1 cellular context compared by ENCODE assay signal in the genomic region with DNA sequence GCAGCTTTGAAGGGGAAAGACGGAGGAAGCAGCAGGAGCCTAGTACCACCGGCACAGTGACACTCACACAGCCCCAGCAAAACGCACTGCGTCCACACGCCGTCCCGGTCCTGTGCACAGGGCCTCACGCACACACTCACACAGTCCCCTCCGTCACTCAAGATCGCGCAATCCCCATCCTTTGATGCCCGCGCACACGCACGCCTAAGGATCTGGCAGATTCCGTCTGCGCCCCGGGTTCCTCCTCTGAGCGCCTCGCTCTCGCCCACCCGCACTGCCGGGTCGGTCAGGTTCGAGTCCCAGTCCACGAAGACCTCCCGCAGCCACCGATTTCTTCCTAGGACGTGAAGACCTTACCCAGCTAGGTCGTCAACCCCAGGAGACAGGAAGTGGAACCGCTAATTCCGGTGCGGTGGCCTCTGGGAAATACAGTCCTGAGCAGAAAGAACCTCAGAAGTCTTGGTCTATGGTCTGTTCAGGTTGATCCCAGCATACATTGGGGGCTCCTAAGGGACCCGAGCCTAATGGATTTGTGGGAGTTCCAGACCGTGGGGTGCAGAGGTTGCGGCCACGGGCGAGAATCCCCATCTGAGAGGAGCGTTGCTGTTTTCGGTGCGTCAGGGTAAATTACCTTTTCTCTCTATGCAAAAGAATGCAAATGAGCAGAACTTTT.
TF ChIP-seq lines count a peak whose summit lies in the region.

TSS of gene ZNF780B (minus strand) at position 400 of the 673 bp plus-strand sequence. CDS start 5,899 bp downstream, outside the sequence.

TF ChIP-seq in HepG2, 621 proteins besides CTCF, POLR2A, EP300 and RAD21 (continued from another document and continues in another):
- TF ChIP-seq BCL6 (CRISPR knock-in tag; IDR thresholded peaks at IDR 0.05), result no peak
- TF ChIP-seq TAF1 (CRISPR knock-in tag; IDR thresholded peaks at IDR 0.05), result peak; percentile 63
- peak; percentile 81 for TF ChIP-seq ZNF891 (CRISPR knock-in tag; IDR thresholded peaks at IDR 0.05)
- TF ChIP-seq KDM2A (CRISPR knock-in tag; IDR thresholded peaks at IDR 0.05; ENCODE audit: borderline replicate concordance, low read depth), result peak; percentile 96
- no peak for TF ChIP-seq ZNF460 (CRISPR knock-in tag; IDR thresholded peaks at IDR 0.05; ENCODE audit: borderline replicate concordance)
- TF ChIP-seq SKI (IDR thresholded peaks at IDR 0.05; ENCODE audit: partially characterized antibody), result no peak
- TF ChIP-seq STAT5B (CRISPR knock-in tag; IDR thresholded peaks at IDR 0.05), result no peak
- no peak for TF ChIP-seq NFRKB (IDR thresholded peaks at IDR 0.05)
- peak; percentile 61; the same call in 1 of the 2 replicates for TF ChIP-seq ZZZ3 (CRISPR knock-in tag; IDR thresholded peaks at IDR 0.05; ENCODE audit: borderline replicate concordance)
- peak; percentile 89 for TF ChIP-seq SAP130 (CRISPR knock-in tag; IDR thresholded peaks at IDR 0.05; ENCODE audit: low read depth)
- no peak for TF ChIP-seq CC2D1A (CRISPR knock-in tag; IDR thresholded peaks at IDR 0.05)
- TF ChIP-seq IKZF1 (IDR thresholded peaks at IDR 0.05), result no peak
- TF ChIP-seq ZNF263 (CRISPR knock-in tag; IDR thresholded peaks at IDR 0.05), result peak; percentile 55; the same call in 1 of the 2 replicates
- no peak for TF ChIP-seq MTA3 (CRISPR knock-in tag; IDR thresholded peaks at IDR 0.05)
- no peak for TF ChIP-seq ZC3H4 (CRISPR knock-in tag; IDR thresholded peaks at IDR 0.05; ENCODE audit: borderline replicate concordance)
- TF ChIP-seq ZBTB33 (CRISPR knock-in tag; IDR thresholded peaks at IDR 0.05), result no peak
- TF ChIP-seq ZNF33B (CRISPR knock-in tag; IDR thresholded peaks at IDR 0.05), result peak; percentile 88; the same call in 1 of the 2 replicates
- no peak for TF ChIP-seq HHEX (CRISPR knock-in tag; IDR thresholded peaks at IDR 0.05)
- TF ChIP-seq TMF1 (CRISPR knock-in tag; IDR thresholded peaks at IDR 0.05; ENCODE audit: low read depth), result peak; percentile 85; the same call in 1 of the 2 replicates
- TF ChIP-seq ZNF816 (CRISPR knock-in tag; IDR thresholded peaks at IDR 0.05; ENCODE audit: borderline replicate concordance), result no peak
- TF ChIP-seq CHD2 (IDR thresholded peaks at IDR 0.05; ENCODE audit: low read depth, low read length), result no peak
- TF ChIP-seq ARNT (IDR thresholded peaks at IDR 0.05), result no peak
- TF ChIP-seq, protein P1, sequence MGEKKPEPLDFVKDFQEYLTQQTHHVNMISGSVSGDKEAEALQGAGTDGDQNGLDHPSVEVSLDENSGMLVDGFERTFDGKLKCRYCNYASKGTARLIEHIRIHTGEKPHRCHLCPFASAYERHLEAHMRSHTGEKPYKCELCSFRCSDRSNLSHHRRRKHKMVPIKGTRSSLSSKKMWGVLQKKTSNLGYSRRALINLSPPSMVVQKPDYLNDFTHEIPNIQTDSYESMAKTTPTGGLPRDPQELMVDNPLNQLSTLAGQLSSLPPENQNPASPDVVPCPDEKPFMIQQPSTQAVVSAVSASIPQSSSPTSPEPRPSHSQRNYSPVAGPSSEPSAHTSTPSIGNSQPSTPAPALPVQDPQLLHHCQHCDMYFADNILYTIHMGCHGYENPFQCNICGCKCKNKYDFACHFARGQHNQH (CRISPR knock-in tag; IDR thresholded peaks at IDR 0.05), result peak; percentile 57; the same call in 1 of the 2 replicates
- TF ChIP-seq, protein P2, sequence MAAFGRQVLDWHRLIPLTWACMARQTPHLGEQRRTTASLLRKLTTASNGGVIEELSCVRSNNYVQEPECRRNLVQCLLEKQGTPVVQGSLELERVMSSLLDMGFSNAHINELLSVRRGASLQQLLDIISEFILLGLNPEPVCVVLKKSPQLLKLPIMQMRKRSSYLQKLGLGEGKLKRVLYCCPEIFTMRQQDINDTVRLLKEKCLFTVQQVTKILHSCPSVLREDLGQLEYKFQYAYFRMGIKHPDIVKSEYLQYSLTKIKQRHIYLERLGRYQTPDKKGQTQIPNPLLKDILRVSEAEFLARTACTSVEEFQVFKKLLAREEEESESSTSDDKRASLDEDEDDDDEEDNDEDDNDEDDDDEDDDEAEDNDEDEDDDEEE (CRISPR knock-in tag; IDR thresholded peaks at IDR 0.05), result peak; percentile 64; the same call in 1 of the 2 replicates
- TF ChIP-seq SMAD9 (CRISPR knock-in tag; IDR thresholded peaks at IDR 0.05), result peak; percentile 82; the same call in 1 of the 2 replicates
- no peak for TF ChIP-seq KLF9 (CRISPR knock-in tag; IDR thresholded peaks at IDR 0.05; ENCODE audit: low read depth)
- peak; percentile 58 for TF ChIP-seq HIVEP1 (CRISPR knock-in tag; IDR thresholded peaks at IDR 0.05)
- 0 out of 2 replicates have a peak, but pooled peaks have one; percentile 67 for TF ChIP-seq ZFYVE20 (CRISPR knock-in tag; IDR thresholded peaks at IDR 0.05; ENCODE audit: borderline replicate concordance, low read depth)
- no peak for TF ChIP-seq ZNF296 (CRISPR knock-in tag; conservative IDR thresholded peaks at IDR 0.05)
- peak; percentile 72 for TF ChIP-seq ZMYM4 (CRISPR knock-in tag; IDR thresholded peaks at IDR 0.05)
- TF ChIP-seq ZNF121 (CRISPR knock-in tag; IDR thresholded peaks at IDR 0.05), result no peak; the same call in none of the 2 replicates
- TF ChIP-seq ZNF530 (CRISPR knock-in tag; IDR thresholded peaks at IDR 0.05; ENCODE audit: low read depth), result no peak
- no peak for TF ChIP-seq TEAD2 (CRISPR knock-in tag; IDR thresholded peaks at IDR 0.05)
- no peak for TF ChIP-seq EHMT2 (IDR thresholded peaks at IDR 0.05; ENCODE audit: borderline replicate concordance, low read depth, low read length)
- TF ChIP-seq CERS6 (CRISPR knock-in tag; IDR thresholded peaks at IDR 0.05), result no peak
- TF ChIP-seq ZNF749 (CRISPR knock-in tag; IDR thresholded peaks at IDR 0.05; ENCODE audit: borderline replicate concordance), result no peak
- no peak for TF ChIP-seq ZNF431 (CRISPR knock-in tag; IDR thresholded peaks at IDR 0.05; ENCODE audit: borderline replicate concordance, low read depth)
- no peak for TF ChIP-seq ZNF784 (CRISPR knock-in tag; IDR thresholded peaks at IDR 0.05; ENCODE audit: borderline replicate concordance)
- TF ChIP-seq ZNF850 (CRISPR knock-in tag; conservative IDR thresholded peaks at IDR 0.05), result no peak
- TF ChIP-seq ZNF691 (CRISPR knock-in tag; IDR thresholded peaks at IDR 0.05; ENCODE audit: borderline replicate concordance, low read depth), result peak; percentile 83; the same call in 1 of the 2 replicates
- TF ChIP-seq TGIF2 (CRISPR knock-in tag; IDR thresholded peaks at IDR 0.05), result no peak
- TF ChIP-seq FIP1L1 (IDR thresholded peaks at IDR 0.05; ENCODE audit: borderline replicate concordance, insufficient read depth, low read depth, low read length), result no peak
- no peak for TF ChIP-seq KIAA2018 (CRISPR knock-in tag; IDR thresholded peaks at IDR 0.05; ENCODE audit: borderline replicate concordance)
- peak; percentile 82; the same call in 1 of the 2 replicates for TF ChIP-seq ZNF275 (CRISPR knock-in tag; IDR thresholded peaks at IDR 0.05; ENCODE audit: borderline replicate concordance)
- TF ChIP-seq HOXD1 (CRISPR knock-in tag; IDR thresholded peaks at IDR 0.05), result no peak
- TF ChIP-seq ZNF557 (CRISPR knock-in tag; IDR thresholded peaks at IDR 0.05), result no peak
- TF ChIP-seq KDM3A (CRISPR knock-in tag; IDR thresholded peaks at IDR 0.05; ENCODE audit: low read depth), result peak; percentile 62; the same call in 1 of the 2 replicates
- TF ChIP-seq TCF12 (IDR thresholded peaks at IDR 0.05), result no peak
- TF ChIP-seq TCF12 (CRISPR knock-in tag; IDR thresholded peaks at IDR 0.05), result 0 out of 2 replicates have a peak, but pooled peaks have one; percentile 62
- TF ChIP-seq ZMYM2 (CRISPR knock-in tag; IDR thresholded peaks at IDR 0.05), result no peak
